Comparison of ENCODE assay signal across 1 cellular context in the genomic region with DNA sequence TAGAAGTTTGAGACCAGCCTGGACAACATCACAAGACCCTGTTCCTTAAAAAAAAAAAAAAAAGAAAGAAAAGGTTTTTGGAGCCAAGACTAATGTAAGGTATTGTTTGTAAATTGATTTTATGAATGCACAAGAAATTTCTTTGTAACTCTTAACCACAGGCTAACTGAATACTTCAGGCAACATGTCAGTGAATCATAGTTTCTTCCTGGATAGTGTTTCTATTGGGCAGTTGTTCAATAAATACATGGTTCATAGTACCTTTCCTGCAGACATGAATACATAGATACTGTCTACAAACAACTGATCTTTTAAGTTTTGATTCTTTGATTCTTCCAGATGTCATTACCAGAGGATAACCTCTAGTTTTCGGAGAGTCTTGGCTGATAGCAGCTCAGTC.
TF ChIP-seq lines count a peak whose summit lies in the region.

No MANE protein-coding gene starts in this region.

TF ChIP-seq in IMR-90, 13 proteins besides CTCF, POLR2A, EP300 and RAD21:
- TF ChIP-seq, protein P1, sequence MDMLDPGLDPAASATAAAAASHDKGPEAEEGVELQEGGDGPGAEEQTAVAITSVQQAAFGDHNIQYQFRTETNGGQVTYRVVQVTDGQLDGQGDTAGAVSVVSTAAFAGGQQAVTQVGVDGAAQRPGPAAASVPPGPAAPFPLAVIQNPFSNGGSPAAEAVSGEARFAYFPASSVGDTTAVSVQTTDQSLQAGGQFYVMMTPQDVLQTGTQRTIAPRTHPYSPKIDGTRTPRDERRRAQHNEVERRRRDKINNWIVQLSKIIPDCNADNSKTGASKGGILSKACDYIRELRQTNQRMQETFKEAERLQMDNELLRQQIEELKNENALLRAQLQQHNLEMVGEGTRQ (IDR thresholded peaks at IDR 0.05; ENCODE audit: low read depth, low read length) = no peak
- no peak for TF ChIP-seq MAFK (IDR thresholded peaks at IDR 0.05; ENCODE audit: low read depth, low read length)
